In genomic region chr6:31139599-31139998, GRCh38 we compare ENCODE assay signal across 20 cellular contexts. TPM values are rescaled to one million over a fixed set of nuclear protein-coding genes. Genes with fewer than 3 reads are reported as not detected.
DNase-seq lines count a peak whose midpoint lies in the region; ATAC-seq and TF ChIP-seq lines count a peak whose summit lies in the region.
"Had no signal": no experiment of that assay in that cellular context is flagged by ENCODE, and none has a peak within 500 bp of the region (broad histone marks: within the 10 kb centered on the region; RNA-seq: fewer than 3 reads in every experiment).

No MANE protein-coding gene starts in this region.

- H3K9me3 ChIP-seq in mammary epithelial cell (replicated peaks; ENCODE audit: insufficient read depth, low read length) = no peaks in the 10 kb centered on the region
- H3K9me3 ChIP-seq in iPS-20b (ENCODE audit: insufficient read depth, low read depth, low read length) = no peaks in the 10 kb centered on the region
- no peaks in the 10 kb centered on the region for H3K9me3 ChIP-seq in CD4-positive, alpha-beta T cell (ENCODE audit: control insufficient read depth, low read length)
- H3K9me3 ChIP-seq: gastroesophageal sphincter, tibial nerve had no signal

- H3K9ac ChIP-seq in mammary epithelial cell (ENCODE audit: insufficient read depth, low read length) (no peak overlapping the region), iPS-20b (ENCODE audit: low read depth, low read length) (no peak overlapping the region)

- DNase-seq in mammary epithelial cell (no peak), MCF 10A (ENCODE audit: unreplicated experiment) (no peak), RWPE1 (ENCODE audit: low spot score) (no peak), posterior cingulate gyrus (no peak)
- DNase-seq in CD4-positive, alpha-beta T cell = no peak
- DNase-seq in activated T-cell treated with anti-CD3 and anti-CD28 coated beads, Interleukin-2, amount 50 U/mL, for 24 hours = no peak
- DNase-seq: activated CD8-positive, alpha-beta T cell treated with anti-CD3 and anti-CD28 coated beads, Interleukin-2, amount 10 ng/mL, durations not matched to agents 7 days and 5 days; central memory CD4-positive, alpha-beta T cell; NCI-H146; occipital lobe; WERI-Rb-1 had no signal

- H2AFZ ChIP-seq in mammary epithelial cell (ENCODE audit: low read depth, low read length) = peak overlapping the region; percentile 35

- H3K4me3 ChIP-seq in mammary epithelial cell (replicated peaks in 1 of 3; ENCODE audit: insufficient read depth in 1 of 3, low read depth in 2 of 3, low read length in 3 of 3) = no peak overlapping the region
- peak overlapping the region; percentile 27; the same call in 1 of the 2 replicates for H3K4me3 ChIP-seq in iPS-20b (ENCODE audit: low read length)
- H3K4me3 ChIP-seq: gastroesophageal sphincter, skin epidermis, tibial nerve had no signal

- in situ Hi-C loops in mammary epithelial cell (cut with MboI; ENCODE audit: low sequenced_read_pairs in 2 of 2) = loop anchor here (5.0 to 10.0 kb wide), 3 partner anchors 53 to 228 kb away; no protein-coding TSS in a partner anchor

- POLR2A ChIA-PET in MCF 10A (lab: Yijun Ruan, JAX) = interaction anchor here (0.8 to 2.1 kb wide), 3 partner anchors 19 to 57 kb away, joined by 3 to 8 read pairs (median 4); partner anchors contain the start of gene TCF19
- POLR2A ChIA-PET in RWPE1 (lab: Yijun Ruan, JAX; ENCODE audit: low non-redundant PET) = no interaction called here
- POLR2A ChIA-PET in CD4-positive, alpha-beta T cell (lab: Charles Lee) = interaction anchor here (1.6 kb wide), 2 partner anchors 53 to 215 kb away, joined by 4 to 6 read pairs; no protein-coding TSS in a partner anchor

- no peaks in the 10 kb centered on the region for H4K20me1 ChIP-seq in mammary epithelial cell (ENCODE audit: insufficient read depth, low read length)

- H3K27ac ChIP-seq in mammary epithelial cell (ENCODE audit: insufficient read depth, low read depth, low read length) = no peak overlapping the region
- H3K27ac ChIP-seq in RWPE1 = peak overlapping the region; percentile 39; the same call in 1 of the 2 replicates
- no peak overlapping the region for H3K27ac ChIP-seq in iPS-20b (ENCODE audit: low read length)
- H3K27ac ChIP-seq in CD4-positive, alpha-beta T cell (ENCODE audit: low read depth, low read length) = no peak overlapping the region
- H3K27ac ChIP-seq: gastroesophageal sphincter, tibial nerve, WERI-Rb-1 had no signal

- no peaks in the 10 kb centered on the region for H3K79me2 ChIP-seq in mammary epithelial cell (ENCODE audit: insufficient read depth, low read length)

- peaks cover 24% of the 10 kb centered on the region for H3K4me1 ChIP-seq in mammary epithelial cell (ENCODE audit: insufficient read depth, low read length)
- H3K4me1 ChIP-seq in iPS-20b (ENCODE audit: insufficient read depth, low read length) = peaks cover 27% of the 10 kb centered on the region; the same call in 1 of the 2 replicates

- CTCF ChIA-PET in mammary epithelial cell (lab: Charles Lee; ENCODE audit: low non-redundant PET) = no interaction called here
- CTCF ChIA-PET in MCF 10A (lab: Yijun Ruan, JAX) = interaction anchor here (1.6 to 3.2 kb wide), 4 partner anchors 10 to 228 kb away, joined by 14 to 30 read pairs (median 20); no protein-coding TSS in a partner anchor
- CTCF ChIA-PET in RWPE1 (lab: Yijun Ruan, JAX) = interaction anchor here (2.8 kb wide), 1 partner anchor 53 kb away, joined by 20 read pairs; no protein-coding TSS in a partner anchor
- CTCF ChIA-PET in CD4-positive, alpha-beta T cell (lab: Charles Lee) = interaction anchor here (2.6 to 3.4 kb wide), 2 partner anchors 53 to 227 kb away, joined by 12 to 19 read pairs; no protein-coding TSS in a partner anchor

- dilution Hi-C loops in mammary epithelial cell (cut with HindIII; ENCODE audit: low sequenced_read_pairs) = no loop called here

- TF ChIP-seq CTCF in mammary epithelial cell (conservative IDR thresholded peaks at IDR 0.05 in 1 of 2, IDR thresholded peaks at IDR 0.05 in 1 of 2; ENCODE audit: extremely low read depth in 1 of 2, insufficient read depth in 1 of 2, low read depth in 1 of 2, low read length in 2 of 2) (no peak), MCF 10A (IDR thresholded peaks at IDR 0.05; ENCODE audit: unreplicated experiment) (no peak), RWPE1 (conservative IDR thresholded peaks at IDR 0.05; ENCODE audit: low read depth) (no peak)
- TF ChIP-seq CTCF in CD4-positive, alpha-beta T cell (IDR thresholded peaks at IDR 0.05) = no peak

- intact Hi-C loops in mammary epithelial cell (cut with micrococcal nuclease) = no loop called here
- intact Hi-C loops in MCF 10A (cut with micrococcal nuclease) = no loop called here
- intact Hi-C loops in CD4-positive, alpha-beta T cell (cut with DNase I, micrococcal nuclease) = no loop called here
- intact Hi-C loops in posterior cingulate gyrus (cut with DNase I) = no loop called here

- H3K27ac Mint-ChIP-seq in MCF 10A (ENCODE audit: low read depth, unreplicated experiment) = no peak overlapping the region
- no peak overlapping the region for H3K27ac Mint-ChIP-seq in CD4-positive, alpha-beta T cell
- no peak overlapping the region for H3K27ac Mint-ChIP-seq in activated T-cell treated with anti-CD3 and anti-CD28 coated beads, Interleukin-2, amount 50 U/mL, for 24 hours
- H3K27ac Mint-ChIP-seq: activated CD8-positive, alpha-beta T cell treated with anti-CD3 and anti-CD28 coated beads, Interleukin-2, amount 10 ng/mL, durations not matched to agents 7 days and 5 days; activated T-helper 1 cell treated with anti-CD3 and anti-CD28 coated beads, Interleukin-12 subunit alpha, Interleukin-12 subunit beta, Interleukin-2, Interleukin-4 antibody, amounts not matched to agents 30 ng/mL and 10 ng/mL and 1 ng/mL, durations not matched to agents 14 hours and 24 hours and 36 hours; stimulated activated memory B cell treated with anti-CD40 and anti-IgM and Interleukin-4, amounts not matched to agents 10 μg/mL and 1 μg/mL and 100 μg/mL, for 72 hours had no signal

- no peaks in the 10 kb centered on the region for H3K9me3 Mint-ChIP-seq in MCF 10A (ENCODE audit: unreplicated experiment)
- H3K9me3 Mint-ChIP-seq in CD4-positive, alpha-beta T cell = no peaks in the 10 kb centered on the region
- H3K9me3 Mint-ChIP-seq in activated T-cell treated with anti-CD3 and anti-CD28 coated beads, Interleukin-2, amount 50 U/mL, for 24 hours = no peaks in the 10 kb centered on the region
- H3K9me3 Mint-ChIP-seq: activated T-helper 1 cell treated with anti-CD3 and anti-CD28 coated beads, Interleukin-12 subunit alpha, Interleukin-12 subunit beta, Interleukin-2, Interleukin-4 antibody, amounts not matched to agents 30 ng/mL and 10 ng/mL and 1 ng/mL, durations not matched to agents 14 hours and 24 hours and 36 hours; stimulated activated memory B cell treated with anti-CD40 and anti-IgM and Interleukin-4, amounts not matched to agents 10 μg/mL and 1 μg/mL and 100 μg/mL, for 72 hours had no signal

- H3K27me3 Mint-ChIP-seq in MCF 10A (ENCODE audit: insufficient read depth, unreplicated experiment) = no peaks in the 10 kb centered on the region
- H3K27me3 Mint-ChIP-seq in CD4-positive, alpha-beta T cell = no peaks in the 10 kb centered on the region
- H3K27me3 Mint-ChIP-seq in activated T-cell treated with anti-CD3 and anti-CD28 coated beads, Interleukin-2, amount 50 U/mL, for 24 hours = no peaks in the 10 kb centered on the region
- H3K27me3 Mint-ChIP-seq: stimulated activated memory B cell treated with anti-CD40 and anti-IgM and Interleukin-4, amounts not matched to agents 10 μg/mL and 1 μg/mL and 100 μg/mL, for 72 hours had no signal

- no peak for ATAC-seq in GM18511 (IDR thresholded peaks at IDR 0.05; ENCODE audit: unreplicated experiment)
- no peak for ATAC-seq in CD4-positive, alpha-beta T cell (ENCODE audit: poor library complexity)
- ATAC-seq: activated CD8-positive, alpha-beta T cell treated with anti-CD3 and anti-CD28 coated beads, Interleukin-2, amount 10 ng/mL, durations not matched to agents 7 days and 5 days; gastroesophageal sphincter; stimulated activated memory B cell treated with anti-CD40 and anti-IgM and Interleukin-4, amounts not matched to agents 10 μg/mL and 1 μg/mL and 100 μg/mL, for 72 hours had no signal

- H3K36me3 Mint-ChIP-seq in MCF 10A (ENCODE audit: insufficient read depth, unreplicated experiment) = peaks cover 16% of the 10 kb centered on the region
- peaks cover 13% of the 10 kb centered on the region for H3K36me3 Mint-ChIP-seq in CD4-positive, alpha-beta T cell (ENCODE audit: low read depth)
- H3K36me3 Mint-ChIP-seq in activated T-cell treated with anti-CD3 and anti-CD28 coated beads, Interleukin-2, amount 50 U/mL, for 24 hours (ENCODE audit: low read depth) = peaks cover 20% of the 10 kb centered on the region

- H3K4me3 Mint-ChIP-seq in MCF 10A (ENCODE audit: unreplicated experiment) = no peak overlapping the region
- no peak overlapping the region for H3K4me3 Mint-ChIP-seq in CD4-positive, alpha-beta T cell
- no peak overlapping the region for H3K4me3 Mint-ChIP-seq in activated T-cell treated with anti-CD3 and anti-CD28 coated beads, Interleukin-2, amount 50 U/mL, for 24 hours
- H3K4me3 Mint-ChIP-seq: activated CD8-positive, alpha-beta T cell treated with anti-CD3 and anti-CD28 coated beads, Interleukin-2, amount 10 ng/mL, durations not matched to agents 7 days and 5 days; activated T-helper 1 cell treated with anti-CD3 and anti-CD28 coated beads, Interleukin-12 subunit alpha, Interleukin-12 subunit beta, Interleukin-2, Interleukin-4 antibody, amounts not matched to agents 30 ng/mL and 10 ng/mL and 1 ng/mL, durations not matched to agents 14 hours and 24 hours and 36 hours; stimulated activated memory B cell treated with anti-CD40 and anti-IgM and Interleukin-4, amounts not matched to agents 10 μg/mL and 1 μg/mL and 100 μg/mL, for 72 hours had no signal

- no peak overlapping the region for H3K4me2 ChIP-seq in mammary epithelial cell (ENCODE audit: insufficient read depth, low read depth, low read length)

- H3K27me3 ChIP-seq in mammary epithelial cell (ENCODE audit: insufficient read depth, low read length) (no peaks in the 10 kb centered on the region), iPS-20b (ENCODE audit: insufficient read depth, low read length) (no peaks in the 10 kb centered on the region)
- no peaks in the 10 kb centered on the region for H3K27me3 ChIP-seq in CD4-positive, alpha-beta T cell (ENCODE audit: control insufficient read depth, insufficient read depth, low read length)
- H3K27me3 ChIP-seq: gastroesophageal sphincter, tibial nerve had no signal

- BruUV-seq in mammary epithelial cell (replicated peaks; lab: Mats Ljungman, UMichigan) = no TSS peak
- BruUV-seq in MCF 10A (replicated peaks; lab: Mats Ljungman, UMichigan) = no TSS peak

- WGBS in mammary epithelial cell (ENCODE audit: low coverage, missing lambda C conversion rate) = 4% methylated on average over 4 of the region's 4 CpGs

- H3K4me1 Mint-ChIP-seq in MCF 10A (ENCODE audit: insufficient read depth, unreplicated experiment) = peaks cover 15% of the 10 kb centered on the region
- peaks cover 6% of the 10 kb centered on the region for H3K4me1 Mint-ChIP-seq in CD4-positive, alpha-beta T cell (ENCODE audit: low read depth)
- peaks cover 7% of the 10 kb centered on the region for H3K4me1 Mint-ChIP-seq in activated T-cell treated with anti-CD3 and anti-CD28 coated beads, Interleukin-2, amount 50 U/mL, for 24 hours (ENCODE audit: low read depth)

- H3K36me3 ChIP-seq in mammary epithelial cell (ENCODE audit: insufficient read depth, low read length) (peaks cover 2% of the 10 kb centered on the region), iPS-20b (ENCODE audit: insufficient read depth, low read depth, low read length) (peaks cover 20% of the 10 kb centered on the region)

RNA-seq across cellular contexts. Expression of gene PSORS1C2, which starts 0.7 kb away (rescaled TPM):
- not detected for total RNA-seq in mammary epithelial cell
- polyA plus RNA-seq in mammary epithelial cell = not detected
- polyA minus RNA-seq in mammary epithelial cell = not detected
- not detected in 2 replicates for total RNA-seq in MCF 10A (2022)
- total RNA-seq in CD4-positive, alpha-beta T cell = not detected
- total RNA-seq: activated CD8-positive, alpha-beta T cell treated with anti-CD3 and anti-CD28 coated beads, Interleukin-2, amount 10 ng/mL, durations not matched to agents 7 days and 5 days; activated T-helper 1 cell treated with anti-CD3 and anti-CD28 coated beads, Interleukin-12 subunit alpha, Interleukin-12 subunit beta, Interleukin-2, Interleukin-4 antibody, amounts not matched to agents 30 ng/mL and 10 ng/mL and 1 ng/mL, durations not matched to agents 14 hours and 24 hours and 36 hours; G401; gastroesophageal sphincter; NCI-H460; occipital lobe; tibial nerve had no signal

RNA-seq across cellular contexts. Expression of gene CCHCR1, which starts 18.0 kb away (rescaled TPM):
- total RNA-seq in mammary epithelial cell (10 to 100 TPM; 12.8 to 24.0 TPM), MCF 10A (2022) (18.4 and 21.4 TPM in 2 replicates)
- 15.0 TPM for polyA plus RNA-seq in mammary epithelial cell
- polyA minus RNA-seq in mammary epithelial cell = 15.7 TPM
- 10 to 100 TPM; 17.5 to 18.2 TPM for total RNA-seq in CD4-positive, alpha-beta T cell

RNA-seq across cellular contexts. Expression of gene TCF19, which starts 18.8 kb away (rescaled TPM):
- total RNA-seq in mammary epithelial cell = 10 to 100 TPM in 1 of 2 donors, 1 to 10 TPM in 1; 5.5 to 29.7 TPM
- polyA plus RNA-seq in mammary epithelial cell = 25.9 TPM
- polyA minus RNA-seq in mammary epithelial cell = 35.6 TPM
- total RNA-seq in MCF 10A (2022) = 3.6 and 6.5 TPM in 2 replicates
- 1 to 10 TPM; 3.3 to 4.1 TPM for total RNA-seq in CD4-positive, alpha-beta T cell

RNA-seq across cellular contexts. Expression of gene CDSN, which starts 19.4 kb away (rescaled TPM):
- 1 to 10 TPM in 1 of 2 donors, under 1 TPM in 1; 0.80 to 1.2 TPM for total RNA-seq in mammary epithelial cell
- polyA plus RNA-seq in mammary epithelial cell = 2.8 TPM
- 4.7 TPM for polyA minus RNA-seq in mammary epithelial cell
- total RNA-seq in MCF 10A (2022) = 0.16 TPM in 1 of 2 replicates, not detected in the other
- total RNA-seq in CD4-positive, alpha-beta T cell = not detected
- total RNA-seq: activated CD8-positive, alpha-beta T cell treated with anti-CD3 and anti-CD28 coated beads, Interleukin-2, amount 10 ng/mL, durations not matched to agents 7 days and 5 days; activated T-helper 1 cell treated with anti-CD3 and anti-CD28 coated beads, Interleukin-12 subunit alpha, Interleukin-12 subunit beta, Interleukin-2, Interleukin-4 antibody, amounts not matched to agents 30 ng/mL and 10 ng/mL and 1 ng/mL, durations not matched to agents 14 hours and 24 hours and 36 hours; G401; gastroesophageal sphincter; NCI-H460; occipital lobe; tibial nerve had no signal

RNA-seq across cellular contexts. Expression of gene PSORS1C1, which starts 25.0 kb away (rescaled TPM):
- total RNA-seq in mammary epithelial cell (10 to 100 TPM in 1 of 2 donors, 1 to 10 TPM in 1; 3.7 to 19.6 TPM), MCF 10A (2022) (7.7 and 11.7 TPM in 2 replicates)
- polyA plus RNA-seq in mammary epithelial cell = 3.3 TPM
- 6.3 TPM for polyA minus RNA-seq in mammary epithelial cell
- not detected for total RNA-seq in CD4-positive, alpha-beta T cell
- total RNA-seq: activated CD8-positive, alpha-beta T cell treated with anti-CD3 and anti-CD28 coated beads, Interleukin-2, amount 10 ng/mL, durations not matched to agents 7 days and 5 days; G401; occipital lobe had no signal
